In genomic region chr9:138123086-138123485, GRCh38 we compare ENCODE assay signal across 23 cellular contexts.
"Had no signal": no experiment of that assay in that cellular context is flagged by ENCODE, and none has a peak within 500 bp of the region (broad histone marks: within the 10 kb centered on the region; RNA-seq: fewer than 3 reads in every experiment).

No MANE protein-coding gene starts in this region.

- H3K36me3 ChIP-seq: left ventricle myocardium inferior, lower lobe of right lung, right atrium auricular region, tibial artery had no signal

- H3K4me3 ChIP-seq: dorsolateral prefrontal cortex, left ventricle myocardium inferior, lower lobe of right lung, right atrium auricular region, smooth muscle cell, testis, tibial artery had no signal

- H3K36me3 Mint-ChIP-seq: naive thymus-derived CD8-positive, alpha-beta T cell; type B pancreatic cell had no signal

- H3K27me3 Mint-ChIP-seq: progenitor cell of endocrine pancreas, type B pancreatic cell had no signal

- H3K9me3 ChIP-seq: left ventricle myocardium inferior, lower lobe of right lung, right atrium auricular region, testis, tibial artery had no signal

- H3K27ac Mint-ChIP-seq: nephron progenitor cell; progenitor cell of endocrine pancreas; stimulated activated effector memory CD8-positive, alpha-beta T cell treated with anti-CD3 and anti-CD28 coated beads, Interleukin-12 subunit alpha, Interleukin-12 subunit beta, amount 100 ng/mL, for 72 hours; type B pancreatic cell had no signal

- H3K4me1 ChIP-seq: left ventricle myocardium inferior, lower lobe of right lung, parathyroid adenoma, right atrium auricular region, tibial artery had no signal

- H3K4me3 Mint-ChIP-seq: naive thymus-derived CD8-positive, alpha-beta T cell; nephron progenitor cell; stimulated activated effector memory CD8-positive, alpha-beta T cell treated with anti-CD3 and anti-CD28 coated beads, Interleukin-12 subunit alpha, Interleukin-12 subunit beta, amount 100 ng/mL, for 72 hours; type B pancreatic cell had no signal

- H3K4me1 Mint-ChIP-seq: naive thymus-derived CD8-positive, alpha-beta T cell; nephron progenitor cell had no signal

- H3K9ac ChIP-seq: parathyroid adenoma had no signal

- H3K4me2 ChIP-seq: smooth muscle cell had no signal

- H3K27me3 ChIP-seq: dorsolateral prefrontal cortex, right atrium auricular region, testis had no signal

- H3K27ac ChIP-seq: dorsolateral prefrontal cortex, left ventricle myocardium inferior, lower lobe of right lung, parathyroid adenoma, right atrium auricular region, testis, tibial artery had no signal

- ATAC-seq: left cardiac atrium; lower lobe of right lung; naive thymus-derived CD8-positive, alpha-beta T cell; sciatic nerve; stimulated activated effector memory CD8-positive, alpha-beta T cell treated with anti-CD3 and anti-CD28 coated beads, Interleukin-12 subunit alpha, Interleukin-12 subunit beta, amount 100 ng/mL, for 72 hours had no signal

- DNase-seq: cerebellar nuclear complex; dorsolateral prefrontal cortex; effector CD4-positive, alpha-beta T cell; hypothalamus; left cardiac atrium; left ventricle myocardium inferior; lower lobe of right lung; naive thymus-derived CD8-positive, alpha-beta T cell; nephron progenitor cell; occipital lobe; stimulated activated CD4-positive, alpha-beta T cell treated with anti-CD3 and anti-CD28 coated beads, Interleukin-2, amount 100 ng/mL, for 24 hours; stimulated activated CD4-positive, alpha-beta T cell treated with anti-CD3 and anti-CD28 coated beads, Interleukin-4, amount 100 ng/mL, for 24 hours; stimulated activated naive CD4-positive, alpha-beta T cell treated with Interleukin-2 at 50 U/mL for 16 hours; substantia nigra; testis; tibial artery had no signal
